Comparison of ENCODE assay signal across 27 cellular contexts in the genomic region with DNA sequence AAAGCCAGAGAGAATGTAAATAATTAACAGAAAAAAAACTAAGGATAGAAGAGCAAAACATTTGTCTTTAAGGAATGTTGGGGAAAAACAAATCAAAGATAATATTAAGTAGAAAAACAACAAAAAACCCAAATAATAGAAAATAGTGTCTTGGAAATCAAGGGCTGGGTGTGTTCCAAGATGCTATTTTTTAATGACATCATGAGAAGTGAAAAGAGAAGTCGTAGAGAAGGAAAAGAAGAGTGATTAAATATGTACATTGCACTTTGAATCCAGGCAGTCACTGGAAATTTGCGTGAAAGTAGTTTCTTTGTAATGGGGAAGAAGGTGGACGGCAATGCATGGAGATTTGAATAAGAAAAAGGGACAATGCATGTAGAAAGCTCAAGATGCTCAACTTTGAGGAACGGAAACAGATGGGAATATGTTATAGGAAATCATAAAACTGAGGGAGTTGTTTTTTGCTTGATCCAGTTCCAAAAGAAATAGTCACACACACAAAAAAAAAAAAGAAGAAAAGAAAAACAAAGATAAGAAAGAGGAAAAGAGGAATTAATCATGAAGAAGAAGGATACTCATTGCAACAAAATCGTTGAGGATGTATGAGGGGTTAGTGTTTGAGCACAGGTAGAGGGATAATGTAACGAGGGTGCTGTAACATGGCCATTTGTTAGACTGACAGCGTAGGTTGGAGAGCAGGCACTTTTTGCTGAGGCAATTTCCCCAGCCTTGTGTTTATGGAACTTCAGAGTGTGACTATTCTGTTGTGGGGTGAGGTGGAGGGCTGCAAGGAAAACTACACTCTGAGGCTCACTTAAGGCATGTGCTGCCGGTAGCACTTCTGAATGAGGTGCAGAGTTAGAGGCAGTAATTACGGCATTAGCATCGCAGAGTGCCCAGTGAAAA.
A peak's percentile ranks its signal among the peaks of the same experiment; 100 is the strongest.
DNase-seq lines count a peak whose midpoint lies in the region; ATAC-seq and TF ChIP-seq lines count a peak whose summit lies in the region.
"Had no signal": no experiment of that assay in that cellular context is flagged by ENCODE, and none has a peak within 500 bp of the region (broad histone marks: within the 10 kb centered on the region; RNA-seq: fewer than 3 reads in every experiment).

No MANE protein-coding gene starts in this region.

- WGBS in HUES64, result 50% methylated on average over 10 of the region's 10 CpGs
- WGBS in spleen, 5 donors, result 40 to 59% (median 41%) methylated on average over 10 of the region's 10 CpGs

- H3K36me3 ChIP-seq in HUES64 (ENCODE audit: insufficient read depth, low read length) (no peaks in the 10 kb centered on the region), spleen (no peaks in the 10 kb centered on the region)
- H3K36me3 ChIP-seq: BE2C, SJSA1, tibial artery had no signal

- H3K9ac ChIP-seq in HUES64 (ENCODE audit: low read depth, low read length), result no peak overlapping the region; the same call in 1 of the 2 replicates

- H3K27ac ChIP-seq in HUES64 (ENCODE audit: low read depth, low read length) (peak overlapping the region; percentile 71; the same call in 1 of the 2 replicates), spleen (peak overlapping the region in 5 of 8 donors; percentile 15 to 69 (median 40))
- H3K27ac ChIP-seq: SJSA1, tibial artery had no signal

- no peaks in the 10 kb centered on the region for H3K27me3 ChIP-seq in HUES64 (ENCODE audit: insufficient read depth, low read length)
- no peaks in the 10 kb centered on the region for H3K27me3 ChIP-seq in spleen (replicated peaks in 1 of 7)
- H3K27me3 ChIP-seq: BE2C, tibial artery had no signal

- H3K9me3 ChIP-seq in HUES64 (ENCODE audit: insufficient read depth, low read depth, low read length) (no peaks in the 10 kb centered on the region), spleen (no peaks in the 10 kb centered on the region)
- H3K9me3 ChIP-seq: BE2C, SJSA1, tibial artery had no signal

- no peak for TF ChIP-seq CTCF in spleen (IDR thresholded peaks at IDR 0.05 in 8 of 11, conservative IDR thresholded peaks at IDR 0.05 in 3 of 11)

- ATAC-seq in GM21526 (IDR thresholded peaks at IDR 0.05; ENCODE audit: low FRiP score, unreplicated experiment) (no peak), GM19395 (IDR thresholded peaks at IDR 0.05; ENCODE audit: unreplicated experiment) (no peak)
- ATAC-seq: activated naive CD4-positive, alpha-beta T cell treated with anti-CD3 and anti-CD28 coated beads, Interleukin-2, amount 50 U/mL, for 72 hours; GM12878; naive thymus-derived CD4-positive, alpha-beta T cell had no signal

- H3K4me1 ChIP-seq in HUES64 (ENCODE audit: insufficient read depth, low read length), result peaks cover 29% of the 10 kb centered on the region
- H3K4me1 ChIP-seq in spleen, result no peaks in the 10 kb centered on the region
- H3K4me1 ChIP-seq: BE2C, SJSA1, tibial artery had no signal

- TF ChIP-seq POLR2A in spleen (IDR thresholded peaks at IDR 0.05), result no peak

- peak; percentile 89 for DNase-seq in dermis blood vessel endothelial cell
- DNase-seq in left kidney (ENCODE audit: low read depth, low spot score), result peak; percentile 27
- DNase-seq in spleen, result no peak
- DNase-seq in T1000 (lab: John Stamatoyannopoulos, UW), result no peak
- DNase-seq: activated CD4-positive, alpha-beta memory T cell treated with anti-CD3 and anti-CD28 coated beads, Interleukin-2, amount 10 ng/mL, durations not matched to agents 7 days and 5 days; activated CD4-positive, alpha-beta T cell treated with anti-CD3 and anti-CD28 coated beads for 1 hour; activated CD8-positive, alpha-beta memory T cell treated with anti-CD3 and anti-CD28 coated beads, Interleukin-2, amount 50 U/mL, for 48 hours; amygdala; BE2C; DMS 273 treated with DMSO at 0.1 percent for 48 hours; kidney; naive thymus-derived CD4-positive, alpha-beta T cell; NCI-H1092 treated with DMSO at 0.1 percent for 48 hours; NCI-H187; NCI-H2171 treated with DMSO at 0.1 percent for 48 hours; NCI-H510A; nucleus accumbens; RPMI8226; stimulated activated CD4-positive, alpha-beta T cell treated with anti-CD3 and anti-CD28 coated beads, Interleukin-15, amount 100 ng/mL, for 24 hours; stimulated activated CD4-positive, alpha-beta T cell treated with anti-CD3 and anti-CD28 coated beads, Interleukin-4, amount 100 ng/mL, for 4 hours; tibial artery had no signal

- H3K4me3 ChIP-seq in HUES64 (ENCODE audit: low read length) (no peak overlapping the region), spleen (no peak overlapping the region)
- H3K4me3 ChIP-seq: GM12878, SJSA1, tibial artery had no signal

- intact Hi-C loops in spleen (cut with DNase I; ENCODE audit: low total_unique reads), result no loop called here

Comparison
In these comparisons a context has a peak if more than half of its experiments do, and no peak if none do; other contexts are left out.
1. DNase-seq: peak in dermis blood vessel endothelial cell (single experiment) and left kidney (single experiment); none in spleen (single experiment) and T1000 (single experiment).